ENCODE assay signal across 33 cellular contexts in the genomic region with DNA sequence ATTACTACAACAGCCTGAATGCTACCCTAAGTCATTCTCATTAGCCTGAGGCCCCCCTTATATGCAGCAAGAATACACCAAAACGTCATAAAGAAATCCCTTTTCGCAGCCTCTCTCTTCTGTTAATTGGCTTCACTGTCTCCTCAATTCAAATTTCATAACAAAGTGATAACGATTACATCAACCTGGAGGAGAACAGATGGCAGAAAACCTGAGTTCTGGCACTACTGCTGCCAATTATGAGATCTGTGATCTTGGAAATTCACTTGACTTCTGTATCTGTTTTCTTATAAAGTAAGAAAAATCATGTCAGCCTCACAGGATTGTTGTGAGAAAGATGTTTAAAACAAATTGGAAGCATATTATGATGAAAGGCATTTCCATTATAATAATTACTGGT.
"Had no signal": no experiment of that assay in that cellular context is flagged by ENCODE, and none has a peak within 500 bp of the region (broad histone marks: within the 10 kb centered on the region; RNA-seq: fewer than 3 reads in every experiment).

No MANE protein-coding gene starts in this region.

- H3K27ac ChIP-seq: ascending aorta, neutrophil, right lobe of liver, upper lobe of left lung, vagina, WERI-Rb-1 had no signal

- ATAC-seq: activated CD4-positive, CD25-positive, alpha-beta regulatory T cell treated with anti-CD3 and anti-CD28 coated beads, Interleukin-2, amount 50 U/mL, for 24 hours; esophagus mucosa; left colon; right lobe of liver; stimulated activated naive CD8-positive, alpha-beta T cell treated with anti-CD3 and anti-CD28 coated beads, Interleukin-15, Interleukin-2, amounts not matched to agents 100 U/mL and 50 U/mL, for 24 hours had no signal

- H3K27ac Mint-ChIP-seq: activated naive CD4-positive, alpha-beta T cell treated with anti-CD3 and anti-CD28 coated beads, Interleukin-2, amount 10 ng/mL, durations not matched to agents 7 days and 5 days; activated naive CD8-positive, alpha-beta T cell treated with anti-CD3 and anti-CD28 coated beads, Interleukin-2, amount 10 ng/mL, durations not matched to agents 7 days and 5 days; activated T-helper 1 cell treated with anti-CD3 and anti-CD28 coated beads, Interleukin-12 subunit alpha, Interleukin-12 subunit beta, Interleukin-2, Interleukin-4 antibody, amounts not matched to agents 30 ng/mL and 10 ng/mL and 1 ng/mL, durations not matched to agents 14 hours and 24 hours and 36 hours; dendritic cell treated with granulocyte-macrophage colony-stimulating factor and Interleukin-4, amounts not matched to agents 40 ng/mL and 50 ng/mL, for 4 days; endodermal cell; mesothelial cell of epicardium; naive B cell; nephron progenitor cell; progenitor cell of endocrine pancreas had no signal

- H3K9me3 Mint-ChIP-seq: dendritic cell treated with granulocyte-macrophage colony-stimulating factor and Interleukin-4, amounts not matched to agents 40 ng/mL and 50 ng/mL, for 4 days; endodermal cell had no signal

- H3K27me3 Mint-ChIP-seq: activated naive CD4-positive, alpha-beta T cell treated with anti-CD3 and anti-CD28 coated beads, Interleukin-2, amount 10 ng/mL, durations not matched to agents 7 days and 5 days; activated naive CD8-positive, alpha-beta T cell treated with anti-CD3 and anti-CD28 coated beads, Interleukin-2, amount 10 ng/mL, durations not matched to agents 7 days and 5 days; brain; dendritic cell treated with granulocyte-macrophage colony-stimulating factor and Interleukin-4, amounts not matched to agents 40 ng/mL and 50 ng/mL, for 4 days; naive B cell; progenitor cell of endocrine pancreas had no signal

- H3K4me3 Mint-ChIP-seq: activated naive CD4-positive, alpha-beta T cell treated with anti-CD3 and anti-CD28 coated beads, Interleukin-2, amount 10 ng/mL, durations not matched to agents 7 days and 5 days; activated naive CD8-positive, alpha-beta T cell treated with anti-CD3 and anti-CD28 coated beads, Interleukin-2, amount 10 ng/mL, durations not matched to agents 7 days and 5 days; activated T-helper 1 cell treated with anti-CD3 and anti-CD28 coated beads, Interleukin-12 subunit alpha, Interleukin-12 subunit beta, Interleukin-2, Interleukin-4 antibody, amounts not matched to agents 30 ng/mL and 10 ng/mL and 1 ng/mL, durations not matched to agents 14 hours and 24 hours and 36 hours; dendritic cell treated with granulocyte-macrophage colony-stimulating factor and Interleukin-4, amounts not matched to agents 40 ng/mL and 50 ng/mL, for 4 days; endodermal cell; mesothelial cell of epicardium; naive B cell; nephron progenitor cell had no signal

- H3K36me3 Mint-ChIP-seq: activated naive CD4-positive, alpha-beta T cell treated with anti-CD3 and anti-CD28 coated beads, Interleukin-2, amount 10 ng/mL, durations not matched to agents 7 days and 5 days; activated naive CD8-positive, alpha-beta T cell treated with anti-CD3 and anti-CD28 coated beads, Interleukin-2, amount 10 ng/mL, durations not matched to agents 7 days and 5 days; brain; mesothelial cell of epicardium; naive B cell had no signal

- H3K4me1 Mint-ChIP-seq: activated naive CD4-positive, alpha-beta T cell treated with anti-CD3 and anti-CD28 coated beads, Interleukin-2, amount 10 ng/mL, durations not matched to agents 7 days and 5 days; activated naive CD8-positive, alpha-beta T cell treated with anti-CD3 and anti-CD28 coated beads, Interleukin-2, amount 10 ng/mL, durations not matched to agents 7 days and 5 days; endodermal cell; naive B cell; nephron progenitor cell had no signal

- DNase-seq: activated CD4-positive, alpha-beta T cell treated with anti-CD3 and anti-CD28 coated beads for 48 hours; activated CD4-positive, alpha-beta T cell treated with anti-CD3 and anti-CD28 coated beads, Interleukin-2, amount 50 U/mL, for 48 hours; activated CD8-positive, alpha-beta memory T cell treated with anti-CD3 and anti-CD28 coated beads for 24 hours; activated CD8-positive, alpha-beta memory T cell treated with anti-CD3 and anti-CD28 coated beads, Interleukin-2, amount 50 U/mL, for 4 hours; activated gamma-delta T cell; activated naive CD4-positive, alpha-beta T cell treated with anti-CD3 and anti-CD28 coated beads, Interleukin-2, amount 10 ng/mL, durations not matched to agents 7 days and 5 days; activated naive CD8-positive, alpha-beta T cell treated with anti-CD3 and anti-CD28 coated beads, Interleukin-2, amount 10 ng/mL, durations not matched to agents 7 days and 5 days; activated T-cell treated with anti-CD3 and anti-CD28 coated beads, Interleukin-2, amount 50 U/mL, for 1 hour; caudate nucleus; endodermal cell; foreskin fibroblast; head of caudate nucleus; hippocampal formation; kidney; left colon; naive B cell; nephron progenitor cell; right lobe of liver; stimulated activated CD4-positive, alpha-beta T cell treated with anti-CD3 and anti-CD28 coated beads, Interleukin-2, amount 100 ng/mL, for 48 hours; stimulated activated naive CD8-positive, alpha-beta T cell treated with anti-CD3 and anti-CD28 coated beads, Interleukin-15, Interleukin-2, amounts not matched to agents 100 U/mL and 50 U/mL, for 24 hours; T-helper 9 cell; upper lobe of left lung; WERI-Rb-1 had no signal
